22 cellular contexts compared by ENCODE assay signal in the genomic region with DNA sequence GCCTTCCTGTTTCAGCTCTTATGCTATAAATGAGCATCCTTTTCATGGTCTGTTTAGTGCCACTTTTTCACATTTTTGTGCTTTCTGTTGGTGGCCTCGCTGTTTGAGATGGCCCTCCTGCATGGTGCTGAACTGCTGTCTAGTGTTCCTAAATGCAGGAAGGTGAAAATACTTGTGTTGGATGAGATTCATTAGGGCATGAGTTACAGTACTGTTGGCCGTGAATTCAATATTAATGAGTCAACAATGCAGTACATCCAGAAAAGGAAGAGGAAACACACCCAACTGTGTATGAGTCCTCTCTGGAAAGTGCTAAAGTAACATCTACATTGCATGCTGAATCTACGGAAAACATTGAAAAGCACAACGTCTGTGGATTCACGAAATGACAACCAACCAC.
"Had no signal": no experiment of that assay in that cellular context is flagged by ENCODE, and none has a peak within 500 bp of the region (broad histone marks: within the 10 kb centered on the region; RNA-seq: fewer than 3 reads in every experiment).

No MANE protein-coding gene starts in this region.

- H3K27ac Mint-ChIP-seq: natural killer cell; stimulated activated naive B cell treated with anti-CD40 and anti-IgM and Interleukin-4, amounts not matched to agents 10 μg/mL and 1 μg/mL and 100 μg/mL, for 72 hours; stimulated activated naive CD8-positive, alpha-beta T cell treated with anti-CD3 and anti-CD28 coated beads, Interleukin-15, amount 100 ng/mL, for 72 hours had no signal

- H3K4me3 ChIP-seq: esophagus squamous epithelium, gastroesophageal sphincter, left ventricle myocardium inferior, lung, skin epidermis, testis, tibial nerve had no signal

- H3K27me3 Mint-ChIP-seq: stimulated activated naive B cell treated with anti-CD40 and anti-IgM and Interleukin-4, amounts not matched to agents 10 μg/mL and 1 μg/mL and 100 μg/mL, for 72 hours; stimulated activated naive CD8-positive, alpha-beta T cell treated with anti-CD3 and anti-CD28 coated beads, Interleukin-15, amount 100 ng/mL, for 72 hours had no signal

- H3K27me3 ChIP-seq: esophagus squamous epithelium, gastroesophageal sphincter, testis, tibial nerve had no signal

- H3K4me3 Mint-ChIP-seq: natural killer cell; neural crest cell; stimulated activated naive B cell treated with anti-CD40 and anti-IgM and Interleukin-4, amounts not matched to agents 10 μg/mL and 1 μg/mL and 100 μg/mL, for 72 hours; stimulated activated naive CD8-positive, alpha-beta T cell treated with anti-CD3 and anti-CD28 coated beads, Interleukin-15, amount 100 ng/mL, for 72 hours had no signal

- H3K27ac ChIP-seq: epithelial cell of prostate, esophagus squamous epithelium, gastroesophageal sphincter, left ventricle myocardium inferior, skin epidermis, testis, tibial nerve had no signal

- DNase-seq: effector memory CD4-positive, alpha-beta T cell; esophagus squamous epithelium; foreskin fibroblast; glutamatergic neuron; kidney; left cardiac atrium; left ventricle myocardium inferior; mesendoderm; natural killer cell; posterior cingulate gyrus; stimulated activated CD4-positive, alpha-beta T cell treated with anti-CD3 and anti-CD28 coated beads, Interleukin-2, amount 100 ng/mL, for 24 hours; stimulated activated CD4-positive, alpha-beta T cell treated with anti-CD3 and anti-CD28 coated beads, Interleukin-4, amount 100 ng/mL, for 4 hours; stimulated activated naive B cell treated with anti-CD40 and anti-IgM and Interleukin-4, amounts not matched to agents 10 μg/mL and 1 μg/mL and 100 μg/mL, for 72 hours; stimulated activated naive CD8-positive, alpha-beta T cell treated with anti-CD3 and anti-CD28 coated beads, Interleukin-15, amount 100 ng/mL, for 72 hours; testis had no signal

- ATAC-seq: gastroesophageal sphincter; natural killer cell; sciatic nerve; stimulated activated naive CD8-positive, alpha-beta T cell treated with anti-CD3 and anti-CD28 coated beads, Interleukin-15, amount 100 ng/mL, for 72 hours had no signal

- H3K4me1 ChIP-seq: esophagus squamous epithelium, gastroesophageal sphincter, left ventricle myocardium inferior, testis, tibial nerve had no signal

- H3K4me1 Mint-ChIP-seq: natural killer cell; stimulated activated naive CD8-positive, alpha-beta T cell treated with anti-CD3 and anti-CD28 coated beads, Interleukin-15, amount 100 ng/mL, for 72 hours had no signal

- H3K9me3 Mint-ChIP-seq: natural killer cell; neural crest cell; stimulated activated naive B cell treated with anti-CD40 and anti-IgM and Interleukin-4, amounts not matched to agents 10 μg/mL and 1 μg/mL and 100 μg/mL, for 72 hours; stimulated activated naive CD8-positive, alpha-beta T cell treated with anti-CD3 and anti-CD28 coated beads, Interleukin-15, amount 100 ng/mL, for 72 hours had no signal

- H3K36me3 Mint-ChIP-seq: natural killer cell; stimulated activated naive B cell treated with anti-CD40 and anti-IgM and Interleukin-4, amounts not matched to agents 10 μg/mL and 1 μg/mL and 100 μg/mL, for 72 hours had no signal
